11 cellular contexts compared by ENCODE assay signal in the genomic region with DNA sequence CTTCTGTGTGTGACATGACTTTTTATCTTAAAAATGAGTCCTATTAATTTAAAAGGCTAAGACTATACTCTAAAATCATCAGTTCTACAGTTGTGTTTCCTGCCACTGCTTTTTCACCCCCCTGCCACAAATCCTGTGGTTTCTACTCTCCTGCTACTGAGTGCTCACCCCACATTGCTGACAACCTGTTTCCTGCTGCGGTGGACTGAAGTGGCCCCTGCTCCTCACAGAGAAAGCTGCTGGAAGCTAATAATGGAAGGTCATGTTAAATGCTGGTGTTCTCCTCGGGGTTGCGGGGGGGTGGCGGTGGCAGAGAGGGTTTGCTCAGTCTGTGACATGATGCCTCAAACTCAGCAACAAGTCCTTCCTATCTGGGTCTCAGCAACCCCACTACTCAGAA.
DNase-seq lines count a peak whose midpoint lies in the region; ATAC-seq and TF ChIP-seq lines count a peak whose summit lies in the region.
"Had no signal": no experiment of that assay in that cellular context is flagged by ENCODE, and none has a peak within 500 bp of the region (broad histone marks: within the 10 kb centered on the region; RNA-seq: fewer than 3 reads in every experiment).

No MANE protein-coding gene starts in this region.

- H3K9me3 Mint-ChIP-seq in activated CD8-positive, alpha-beta T cell treated with anti-CD3 and anti-CD28 coated beads for 36 hours: peaks cover 4% of the 10 kb centered on the region
- H3K9me3 Mint-ChIP-seq: activated T-helper 17 cell treated with anti-CD3 and anti-CD28 coated beads, Interleukin-2, amount 50 U/mL, for 72 hours had no signal

- H3K36me3 Mint-ChIP-seq in activated CD8-positive, alpha-beta T cell treated with anti-CD3 and anti-CD28 coated beads for 36 hours (ENCODE audit: low read depth): no peaks in the 10 kb centered on the region

- DNase-seq in Ammon's horn (ENCODE audit: low spot score): peak; percentile 40
- peak; percentile 65 for DNase-seq in activated CD8-positive, alpha-beta T cell treated with anti-CD3 and anti-CD28 coated beads for 36 hours
- no peak for DNase-seq in NCI-H1436 treated with DMSO at 0.1 percent for 48 hours (lab: John Stamatoyannopoulos, UW)
- no peak for DNase-seq in NCI-H82 (lab: John Stamatoyannopoulos, UW)
- no peak for DNase-seq in Right ventricle myocardium superior
- DNase-seq: Caco-2, SHP77 treated with DMSO at 0.1 percent for 48 hours had no signal

- H3K4me1 Mint-ChIP-seq in activated CD8-positive, alpha-beta T cell treated with anti-CD3 and anti-CD28 coated beads for 36 hours (ENCODE audit: low read depth): peaks cover 23% of the 10 kb centered on the region
- H3K4me1 Mint-ChIP-seq: activated T-helper 17 cell treated with anti-CD3 and anti-CD28 coated beads, Interleukin-2, amount 50 U/mL, for 72 hours had no signal

- intact Hi-C loops in activated CD8-positive, alpha-beta T cell treated with anti-CD3 and anti-CD28 coated beads for 36 hours (cut with micrococcal nuclease): loop anchor here (5.0 kb wide), 1 partner anchor 56 kb away; no protein-coding TSS in a partner anchor
- intact Hi-C loops in Right ventricle myocardium superior (cut with DNase I): no loop called here

- POLR2A ChIA-PET in activated CD8-positive, alpha-beta T cell treated with anti-CD3 and anti-CD28 coated beads for 36 hours (lab: Charles Lee): no interaction called here

- CTCF ChIA-PET in activated CD8-positive, alpha-beta T cell treated with anti-CD3 and anti-CD28 coated beads for 36 hours (lab: Charles Lee): no interaction called here

- H3K4me3 Mint-ChIP-seq in activated CD8-positive, alpha-beta T cell treated with anti-CD3 and anti-CD28 coated beads for 36 hours: no peak overlapping the region
- H3K4me3 Mint-ChIP-seq: activated T-helper 17 cell treated with anti-CD3 and anti-CD28 coated beads, Interleukin-2, amount 50 U/mL, for 72 hours had no signal

- no peak overlapping the region for H3K27ac Mint-ChIP-seq in activated CD8-positive, alpha-beta T cell treated with anti-CD3 and anti-CD28 coated beads for 36 hours
- H3K27ac Mint-ChIP-seq: activated T-helper 17 cell treated with anti-CD3 and anti-CD28 coated beads, Interleukin-2, amount 50 U/mL, for 72 hours had no signal

- TF ChIP-seq CTCF in activated CD8-positive, alpha-beta T cell treated with anti-CD3 and anti-CD28 coated beads for 36 hours (IDR thresholded peaks at IDR 0.05): no peak

- peak; percentile 53 for ATAC-seq in GM19351 (IDR thresholded peaks at IDR 0.05; ENCODE audit: unreplicated experiment)
- peak; percentile 68 for ATAC-seq in HG03432 (IDR thresholded peaks at IDR 0.05; ENCODE audit: unreplicated experiment)
- peak; percentile 48 for ATAC-seq in activated CD8-positive, alpha-beta T cell treated with anti-CD3 and anti-CD28 coated beads for 36 hours
- no peak for ATAC-seq in GM19455 (IDR thresholded peaks at IDR 0.05; ENCODE audit: unreplicated experiment)
- ATAC-seq in Right ventricle myocardium superior (ENCODE audit: poor library complexity): no peak
- ATAC-seq: activated T-helper 17 cell treated with anti-CD3 and anti-CD28 coated beads, Interleukin-2, amount 50 U/mL, for 72 hours had no signal

- peaks cover 3% of the 10 kb centered on the region for H3K27me3 Mint-ChIP-seq in activated CD8-positive, alpha-beta T cell treated with anti-CD3 and anti-CD28 coated beads for 36 hours

Comparison
In these comparisons a context has a peak if more than half of its experiments do, and no peak if none do; other contexts are left out.
1. DNase-seq: peak in Ammon's horn (single experiment) and activated CD8-positive, alpha-beta T cell treated with anti-CD3 and anti-CD28 coated beads for 36 hours (single experiment); none in NCI-H1436 treated with DMSO at 0.1 percent for 48 hours (single experiment), NCI-H82 (single experiment) and Right ventricle myocardium superior (single experiment).
2. ATAC-seq: peak in GM19351 (single experiment), HG03432 (single experiment) and activated CD8-positive, alpha-beta T cell treated with anti-CD3 and anti-CD28 coated beads for 36 hours (single experiment); none in GM19455 (single experiment) and Right ventricle myocardium superior (single experiment).